In the genomic region with DNA sequence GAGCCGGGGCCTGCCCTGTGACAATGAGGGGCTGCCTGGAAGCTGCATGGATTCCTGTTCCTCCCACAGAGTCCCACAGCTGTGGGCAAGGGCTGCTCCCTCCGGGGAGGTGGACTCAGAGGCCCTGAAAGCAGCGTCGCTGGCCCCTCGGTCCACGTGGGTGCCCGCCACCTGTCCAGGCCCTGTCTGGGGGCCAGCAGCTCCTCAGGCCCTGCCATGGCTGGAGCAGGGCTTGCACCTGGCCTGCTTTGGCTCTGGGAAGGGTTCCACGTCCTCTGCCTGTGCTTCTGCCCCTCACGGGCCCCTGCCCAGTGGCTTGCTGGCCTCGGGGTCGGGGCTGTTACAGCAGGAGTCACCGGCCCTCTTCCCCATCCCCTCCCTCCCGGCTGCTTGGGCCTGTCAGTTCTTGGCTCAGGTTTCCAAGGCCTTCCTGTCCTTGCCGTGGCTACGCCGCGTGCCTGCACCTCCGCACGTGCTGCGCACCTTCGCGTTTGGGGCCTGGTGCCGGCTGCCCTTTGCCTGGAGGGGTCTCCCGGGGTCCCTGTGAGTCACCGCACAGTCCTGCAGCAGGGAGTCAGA, we compare ENCODE assay signal across 13 cellular contexts. TPM values are rescaled to one million over a fixed set of nuclear protein-coding genes. Genes with fewer than 3 reads are reported as not detected.
DNase-seq lines count a peak whose midpoint lies in the region; ATAC-seq, FAIRE-seq and TF ChIP-seq lines count a peak whose summit lies in the region.
"Had no signal": no experiment of that assay in that cellular context is flagged by ENCODE, and none has a peak within 500 bp of the region (broad histone marks: within the 10 kb centered on the region; RNA-seq: fewer than 3 reads in every experiment).

No MANE protein-coding gene starts in this region.

- H3K36me3 ChIP-seq in Caco-2 (ENCODE audit: control insufficient read depth, insufficient read depth, low read length) (no peaks in the 10 kb centered on the region), body of pancreas (replicated peaks in 1 of 2; ENCODE audit: insufficient read depth in 1 of 2, low read depth in 2 of 2) (no peaks in the 10 kb centered on the region), ovary (no peaks in the 10 kb centered on the region), kidney (ENCODE audit: control insufficient read depth in 1 of 2, insufficient read depth in 2 of 2, low read length in 2 of 2) (no peaks in the 10 kb centered on the region)

- DNase-seq in Caco-2 (no peak), body of pancreas (peak in 2 of 4 donors; percentile 55 to 59), ovary (peak in 3 of 5 donors; percentile 43 to 66 (median 46)), kidney (no peak), nucleus accumbens (lab: John Stamatoyannopoulos, UW) (no peak), SHP77 treated with DMSO at 0.1 percent for 48 hours (lab: John Stamatoyannopoulos, UW) (no peak), hepatic stellate cell (ENCODE audit: low spot score) (no peak)
- DNase-seq: AML-193, DMS 273 treated with DMSO at 0.1 percent for 48 hours, NCI-H2029 treated with DMSO at 0.1 percent for 48 hours, NCI-H510A treated with DMSO at 0.1 percent for 48 hours had no signal

- 34 to 47% methylated on average over 12 to 21 of the region's 25 CpGs for WGBS in body of pancreas, 2 donors
- 37 to 44% (median 39%) methylated on average over 19 to 25 of the region's 25 CpGs for WGBS in ovary, 3 donors

- no peaks in the 10 kb centered on the region for H3K9me3 Mint-ChIP-seq in Caco-2 (ENCODE audit: unreplicated experiment)

- TF ChIP-seq EP300 in ovary (IDR thresholded peaks at IDR 0.05) = no peak

- H3K4me1 ChIP-seq in Caco-2 (peaks cover 49% of the 10 kb centered on the region), body of pancreas (peaks cover 95% of the 10 kb centered on the region), ovary (ENCODE audit: insufficient read depth) (peaks cover 46% of the 10 kb centered on the region), kidney (ENCODE audit: control insufficient read depth in 1 of 2, insufficient read depth in 1 of 2, low read depth in 1 of 2, low read length in 2 of 2) (peaks cover 53 to 79% of the 10 kb centered on the region in 2 donors)

- no peak overlapping the region for H3K9ac ChIP-seq in kidney (ENCODE audit: low read length in 2 of 2)

- H3K27me3 Mint-ChIP-seq in Caco-2 (ENCODE audit: insufficient read depth, unreplicated experiment) = no peaks in the 10 kb centered on the region

- TF ChIP-seq POLR2A in body of pancreas (IDR thresholded peaks at IDR 0.05) = no peak
- no peak for TF ChIP-seq POLR2A in ovary (IDR thresholded peaks at IDR 0.05)

- ATAC-seq in body of pancreas = no peak

- CTCF ChIA-PET in Caco-2 (lab: Charles Lee) = no interaction called here

- no peak for FAIRE-seq in kidney (lab: Jason Lieb, UNC)
- FAIRE-seq: H54 had no signal

- H3K9me3 ChIP-seq in Caco-2 = no peaks in the 10 kb centered on the region
- H3K9me3 ChIP-seq in body of pancreas = no peaks in the 10 kb centered on the region
- H3K9me3 ChIP-seq in ovary = no peaks in the 10 kb centered on the region
- no peaks in the 10 kb centered on the region for H3K9me3 ChIP-seq in kidney (ENCODE audit: control insufficient read depth in 1 of 2, low read length in 2 of 2)

- POLR2A ChIA-PET in Caco-2 (lab: Charles Lee) = no interaction called here

- BruUV-seq in Caco-2 (replicated peaks; lab: Mats Ljungman, UMichigan) = no TSS peak

- H3K27ac Mint-ChIP-seq in Caco-2 (ENCODE audit: unreplicated experiment) = peak overlapping the region; percentile 84

- H3K36me3 Mint-ChIP-seq in Caco-2 (ENCODE audit: insufficient read depth, unreplicated experiment) = peaks cover 27% of the 10 kb centered on the region

- intact Hi-C loops in Caco-2 (cut with micrococcal nuclease; ENCODE audit: unreplicated experiment) (no loop called here), body of pancreas (cut with DNase I) (no loop called here), ovary (cut with DNase I) (no loop called here), kidney (cut with DNase I) (no loop called here)

- H3K27me3 ChIP-seq in Caco-2 (replicated peaks; ENCODE audit: control insufficient read depth, insufficient read depth, low read length) (no peaks in the 10 kb centered on the region), body of pancreas (no peaks in the 10 kb centered on the region), ovary (no peaks in the 10 kb centered on the region)

- peaks cover 8% of the 10 kb centered on the region for H3K4me1 Mint-ChIP-seq in Caco-2 (ENCODE audit: low read depth, unreplicated experiment)

- H3K4me3 ChIP-seq in Caco-2 (ENCODE audit: low read depth, low read length) (no peak overlapping the region), body of pancreas (no peak overlapping the region), ovary (no peak overlapping the region), kidney (ENCODE audit: low read length in 2 of 2) (no peak overlapping the region)

- TF ChIP-seq CTCF in 22Rv1 (IDR thresholded peaks at IDR 0.05) (no peak), Caco-2 (IDR thresholded peaks at IDR 0.05; ENCODE audit: insufficient read depth in 1 of 2, low read depth in 1 of 2, low read length in 1 of 2, severe bottlenecking in 1 of 2, unreplicated experiment in 1 of 2) (no peak), body of pancreas (IDR thresholded peaks at IDR 0.05) (no peak), ovary (IDR thresholded peaks at IDR 0.05) (no peak), kidney (IDR thresholded peaks at IDR 0.05; ENCODE audit: borderline replicate concordance, extremely low read depth, insufficient read depth) (no peak)

- peak overlapping the region; percentile 81 for H3K27ac ChIP-seq in 22Rv1
- H3K27ac ChIP-seq in body of pancreas = peak overlapping the region; percentile 61 to 90 (median 73)
- no peak overlapping the region for H3K27ac ChIP-seq in ovary
- H3K27ac ChIP-seq in kidney (ENCODE audit: low read depth in 2 of 2, low read length in 2 of 2) = no peak overlapping the region

- H3K4me3 Mint-ChIP-seq in Caco-2 (ENCODE audit: unreplicated experiment) = no peak overlapping the region

RNA-seq across cellular contexts. Expression of a gene that starts 5.8 kb away (rescaled TPM):
- total RNA-seq in Caco-2 (2022) (90.3 and 96.1 TPM in 2 replicates), body of pancreas (10 to 100 TPM; 29.8 to 50.1 TPM), ovary (10 to 100 TPM; 12.6 to 69.5 (median 54.3) TPM), kidney (44.7 TPM)
- polyA plus RNA-seq in ovary (10 to 100 TPM in 1 of 2 donors, 1 to 10 TPM in 1; 3.2 to 22.2 TPM), kidney (ENCODE audit: insufficient read depth, low read depth, low replicate concordance) (23.8 TPM)

Comparison
In these comparisons a context has a peak if more than half of its experiments do, and no peak if none do; other contexts are left out.
1. H3K27ac ChIP-seq: peak in 22Rv1 (single experiment) and body of pancreas (4 of 4); none in ovary (0 of 2) and kidney (0 of 2).
2. DNase-seq: peak in ovary (3 of 5); none in Caco-2 (0 of 2), kidney (single experiment), nucleus accumbens (0 of 56), SHP77 treated with DMSO at 0.1 percent for 48 hours (single experiment) and hepatic stellate cell (single experiment).